In the genomic region with DNA sequence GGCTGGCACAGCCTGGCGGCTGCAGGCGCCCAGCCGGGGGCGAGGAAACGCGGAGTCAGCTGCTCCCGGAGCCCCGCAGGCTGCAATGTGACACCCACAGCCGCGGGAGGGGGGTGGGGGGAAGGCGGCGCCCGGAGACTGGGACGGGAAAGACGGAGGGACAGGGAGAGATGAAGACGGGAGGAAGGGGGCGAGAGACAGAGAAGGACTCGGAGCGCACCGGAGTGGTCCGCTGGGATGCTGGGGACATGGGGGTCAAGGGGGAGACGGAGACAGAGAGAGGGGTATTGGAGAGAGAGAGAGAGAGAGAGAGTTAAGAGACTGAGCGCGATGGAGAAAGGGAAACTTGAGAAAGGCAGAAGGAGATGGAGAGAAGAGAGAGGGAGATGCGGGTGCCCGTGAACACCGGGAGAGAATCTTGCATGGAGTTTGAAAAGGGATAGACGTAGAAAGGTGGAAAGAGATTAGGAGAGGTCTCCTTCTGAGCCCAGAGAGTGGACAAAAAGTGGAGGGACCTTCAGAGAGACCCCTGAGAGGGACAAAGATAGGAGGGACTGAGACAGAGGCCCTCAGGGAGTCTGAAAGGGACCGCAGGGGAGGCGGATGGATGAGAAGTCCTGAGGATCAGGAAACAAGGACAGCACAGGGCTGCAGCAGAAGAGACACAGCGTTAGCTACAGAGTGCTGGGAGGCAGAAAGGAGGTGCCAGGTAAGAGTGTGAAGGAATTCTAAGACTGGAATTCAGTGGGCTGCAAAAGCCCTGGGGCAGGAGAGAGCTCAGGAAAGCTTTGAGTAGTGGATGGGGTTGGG, we compare ENCODE assay signal across 8 cellular contexts. TPM values are rescaled to one million over a fixed set of nuclear protein-coding genes. Genes with fewer than 3 reads are reported as not detected.
DNase-seq lines count a peak whose midpoint lies in the region; ATAC-seq and TF ChIP-seq lines count a peak whose summit lies in the region.

No MANE protein-coding gene starts in this region.

- no peaks in the 10 kb centered on the region for H3K9me3 ChIP-seq in Loucy (ENCODE audit: insufficient read depth, low read depth, low read length)
- no peaks in the 10 kb centered on the region for H3K9me3 ChIP-seq in left lung
- no peaks in the 10 kb centered on the region for H3K9me3 ChIP-seq in testis

- intact Hi-C loops in left lung (cut with DNase I): no loop called here
- intact Hi-C loops in testis (cut with DNase I; ENCODE audit: low total_unique reads): no loop called here

- peak overlapping the region; percentile 44 for H3K4me3 ChIP-seq in Loucy (ENCODE audit: low read length, poor library complexity, severe bottlenecking)
- peak overlapping the region in 1 of 2 donors; percentile 37 for H3K4me3 ChIP-seq in left lung
- peak overlapping the region; percentile 54 to 61 for H3K4me3 ChIP-seq in testis

- H3K27ac ChIP-seq in caudate nucleus (ENCODE audit: low read depth, low read length) (no peak overlapping the region), left lung (no peak overlapping the region), testis (peak overlapping the region in 1 of 2 donors; percentile 24)

- H3K79me2 ChIP-seq in Loucy (ENCODE audit: insufficient read depth, low read length): no peaks in the 10 kb centered on the region

- WGBS in testis, 2 donors: 4 to 6% methylated on average over 27 to 31 of the region's 31 CpGs

- H3K36me3 ChIP-seq in Loucy (ENCODE audit: insufficient read depth, low read length): peaks cover 17% of the 10 kb centered on the region; the same call in 1 of the 2 replicates
- H3K36me3 ChIP-seq in left lung: peaks cover 0 to 36% of the 10 kb centered on the region in 2 donors
- H3K36me3 ChIP-seq in testis (ENCODE audit: low read depth, missing control alignments): no peaks in the 10 kb centered on the region

- H3F3A ChIP-seq in Loucy (ENCODE audit: low read depth): no peaks in the 10 kb centered on the region

- no peaks in the 10 kb centered on the region for H3K4me1 ChIP-seq in Loucy (ENCODE audit: insufficient read depth, low read length, poor library complexity, severe bottlenecking)
- peaks cover 4 to 21% of the 10 kb centered on the region in 2 donors for H3K4me1 ChIP-seq in left lung
- H3K4me1 ChIP-seq in testis: no peaks in the 10 kb centered on the region

- ATAC-seq in left lung (peak; percentile 24), GM19452 (IDR thresholded peaks at IDR 0.05; ENCODE audit: unreplicated experiment) (no peak)

- no peaks in the 10 kb centered on the region for H4K20me1 ChIP-seq in Loucy (ENCODE audit: insufficient read depth, low read length, poor library complexity, severe bottlenecking)

- peaks cover 11% of the 10 kb centered on the region for H3K27me3 ChIP-seq in Loucy (ENCODE audit: insufficient read depth, low read length, poor library complexity, severe bottlenecking)
- peaks cover 0 to 40% of the 10 kb centered on the region in 2 donors for H3K27me3 ChIP-seq in left lung
- H3K27me3 ChIP-seq in testis: no peaks in the 10 kb centered on the region

- H3K9me2 ChIP-seq in Loucy (replicated peaks; ENCODE audit: low read depth, low read length): no peaks in the 10 kb centered on the region

- H3K9ac ChIP-seq in Loucy (ENCODE audit: low read depth, low read length, poor library complexity, severe bottlenecking): no peak overlapping the region

- TF ChIP-seq CTCF in Loucy (conservative IDR thresholded peaks at IDR 0.05; ENCODE audit: low read length) (no peak), left lung (IDR thresholded peaks at IDR 0.05) (no peak), testis (IDR thresholded peaks at IDR 0.05) (no peak)

- no peak for TF ChIP-seq POLR2A in testis (IDR thresholded peaks at IDR 0.05)

- peak overlapping the region; percentile 24 for H3K4me2 ChIP-seq in Loucy (ENCODE audit: low read depth, low read length, poor library complexity, severe bottlenecking)

- DNase-seq in AG20443 (ENCODE audit: low spot score) (peak; percentile 74), caudate nucleus (lab: John Stamatoyannopoulos, UW) (peak in 41 of 61 donors; percentile 7 to 70 (median 28)), left lung (no peak), testis (no peak), cortex of kidney (lab: John Stamatoyannopoulos, UW) (no peak), mucosa of gallbladder (ENCODE audit: low spot score) (no peak)

- no peak overlapping the region for H2AFZ ChIP-seq in Loucy (ENCODE audit: low read length)

RNA-seq across cellular contexts. Expression of gene SCN1B, which starts 1.0 kb away (rescaled TPM):
- total RNA-seq in left lung (1 to 10 TPM; 7.7 to 9.7 TPM), testis (1 to 10 TPM; 3.5 to 6.6 TPM), mucosa of gallbladder (4.8 TPM)
- polyA plus RNA-seq in testis (ENCODE audit: insufficient read depth, low read depth, low replicate concordance): 7.5 TPM

RNA-seq across cellular contexts. Expression of gene HPN, which starts 10.2 kb away (rescaled TPM):
- total RNA-seq in left lung: 10 to 100 TPM; 16.8 to 40.3 TPM
- 1 to 10 TPM in 1 of 2 donors, under 1 TPM in 1; 0.79 to 1.7 TPM for total RNA-seq in testis
- 8.2 TPM for polyA plus RNA-seq in testis (ENCODE audit: insufficient read depth, low read depth, low replicate concordance)
- total RNA-seq in mucosa of gallbladder: 21.4 TPM

RNA-seq across cellular contexts. Expression of gene GRAMD1A, which starts 31.2 kb away (rescaled TPM):
- total RNA-seq in left lung (100 to 1,000 TPM; 116 to 137 TPM), testis (10 to 100 TPM; 92.4 to 99.3 TPM), mucosa of gallbladder (31.7 TPM)
- 62.8 TPM for polyA plus RNA-seq in testis (ENCODE audit: insufficient read depth, low read depth, low replicate concordance)

Comparison
In these comparisons a context has a peak if more than half of its experiments do, and no peak if none do; other contexts are left out.
1. DNase-seq: peak in AG20443 (single experiment) and caudate nucleus (41 of 61); none in left lung (0 of 2), testis (single experiment), cortex of kidney (single experiment) and mucosa of gallbladder (single experiment).